In genomic region chr9:36980148-36980974, GRCh38 we compare ENCODE assay signal across 9 cellular contexts. TPM values are rescaled to one million over a fixed set of nuclear protein-coding genes. Genes with fewer than 3 reads are reported as not detected.
DNase-seq lines count a peak whose midpoint lies in the region; ATAC-seq and TF ChIP-seq lines count a peak whose summit lies in the region.
"Had no signal": no experiment of that assay in that cellular context is flagged by ENCODE, and none has a peak within 500 bp of the region (broad histone marks: within the 10 kb centered on the region; RNA-seq: fewer than 3 reads in every experiment).

No MANE protein-coding gene starts in this region.

- no peaks in the 10 kb centered on the region for H3K9me3 Mint-ChIP-seq in neural crest cell
- H3K9me3 Mint-ChIP-seq: activated naive CD8-positive, alpha-beta T cell treated with anti-CD3 and anti-CD28 coated beads, Interleukin-2, amount 10 ng/mL, durations not matched to agents 7 days and 5 days had no signal

- no peaks in the 10 kb centered on the region for H3K4me1 Mint-ChIP-seq in neural crest cell
- H3K4me1 Mint-ChIP-seq: activated naive CD8-positive, alpha-beta T cell treated with anti-CD3 and anti-CD28 coated beads, Interleukin-2, amount 10 ng/mL, durations not matched to agents 7 days and 5 days had no signal

- H3K27ac Mint-ChIP-seq in neural crest cell (ENCODE audit: unreplicated experiment), result no peak overlapping the region
- H3K27ac Mint-ChIP-seq: activated naive CD8-positive, alpha-beta T cell treated with anti-CD3 and anti-CD28 coated beads, Interleukin-2, amount 10 ng/mL, durations not matched to agents 7 days and 5 days had no signal

- DNase-seq in NCI-H1092 treated with DMSO at 0.1 percent for 48 hours (lab: John Stamatoyannopoulos, UW), result peak; percentile 90
- peak; percentile 36 for DNase-seq in SHP77 (lab: John Stamatoyannopoulos, UW)
- peak; percentile 22 for DNase-seq in neural crest cell (ENCODE audit: low read depth, low spot score)
- DNase-seq in DMS53 treated with DMSO at 0.1 percent for 48 hours (lab: John Stamatoyannopoulos, UW; ENCODE audit: unreplicated experiment), result no peak
- no peak for DNase-seq in NOMO-1 treated with DMSO at 0.1 percent for 48 hours (lab: John Stamatoyannopoulos, UW; ENCODE audit: unreplicated experiment)
- DNase-seq: activated naive CD8-positive, alpha-beta T cell treated with anti-CD3 and anti-CD28 coated beads, Interleukin-2, amount 10 ng/mL, durations not matched to agents 7 days and 5 days had no signal

- TF ChIP-seq CTCF in GM12875 (IDR thresholded peaks at IDR 0.05; ENCODE audit: borderline replicate concordance, insufficient read depth, low read depth, low read length) (peak; percentile 18; the same call in 1 of the 2 replicates), neural crest cell (conservative IDR thresholded peaks at IDR 0.05) (no peak)

- no peak for ATAC-seq in GM19463 (IDR thresholded peaks at IDR 0.05; ENCODE audit: unreplicated experiment)

- peaks cover 46% of the 10 kb centered on the region for H3K27me3 Mint-ChIP-seq in neural crest cell (ENCODE audit: low read depth)

- H3K4me3 ChIP-seq in GM12875 (ENCODE audit: low read depth, low read length), result no peak overlapping the region

- H3K36me3 Mint-ChIP-seq in neural crest cell (ENCODE audit: low read depth), result no peaks in the 10 kb centered on the region
- H3K36me3 Mint-ChIP-seq: activated naive CD8-positive, alpha-beta T cell treated with anti-CD3 and anti-CD28 coated beads, Interleukin-2, amount 10 ng/mL, durations not matched to agents 7 days and 5 days had no signal

- H3K4me3 Mint-ChIP-seq in neural crest cell, result no peak overlapping the region
- H3K4me3 Mint-ChIP-seq: activated naive CD8-positive, alpha-beta T cell treated with anti-CD3 and anti-CD28 coated beads, Interleukin-2, amount 10 ng/mL, durations not matched to agents 7 days and 5 days had no signal

RNA-seq across cellular contexts. Expression of gene PAX5, which starts 53.7 kb away (rescaled TPM):
- total RNA-seq in neural crest cell, result 18.1 and 19.5 TPM in 2 replicates
- total RNA-seq: frontal cortex had no signal

Comparison
In these comparisons a context has a peak if more than half of its experiments do, and no peak if none do; other contexts are left out.
1. DNase-seq: peak in NCI-H1092 treated with DMSO at 0.1 percent for 48 hours (single experiment), SHP77 (2 of 2) and neural crest cell (single experiment); none in DMS53 treated with DMSO at 0.1 percent for 48 hours (single experiment) and NOMO-1 treated with DMSO at 0.1 percent for 48 hours (single experiment).